In genomic region chr22:42856865-42857704, GRCh38 we compare ENCODE assay signal across 8 cellular contexts. TPM values are rescaled to one million over a fixed set of nuclear protein-coding genes. Genes with fewer than 3 reads are reported as not detected.
DNase-seq lines count a peak whose midpoint lies in the region; ATAC-seq and TF ChIP-seq lines count a peak whose summit lies in the region.

ARFGAP3 (minus strand) TSS chr22:42857273; CDS start chr22:42857182, 91 bp downstream.

- H3K4me1 ChIP-seq in HUES64 (ENCODE audit: insufficient read depth, low read length) (no peaks in the 10 kb centered on the region), OCI-LY3 (ENCODE audit: low read length) (peaks cover 24% of the 10 kb centered on the region)

- H3K36me3 Mint-ChIP-seq in endothelial cell (ENCODE audit: low read depth, unreplicated experiment), result no peaks in the 10 kb centered on the region
- H3K36me3 Mint-ChIP-seq in mesothelial cell of epicardium, result no peaks in the 10 kb centered on the region

- peak within 1 kb of the TSS; percentile 88 for H3K27ac Mint-ChIP-seq in endothelial cell (ENCODE audit: unreplicated experiment)
- H3K27ac Mint-ChIP-seq in mesothelial cell of epicardium, result peak within 1 kb of the TSS; percentile 96

- H3K27me3 Mint-ChIP-seq in endothelial cell (ENCODE audit: unreplicated experiment) (peaks cover 10% of the 10 kb centered on the region), mesothelial cell of epicardium (ENCODE audit: low read depth) (no peaks in the 10 kb centered on the region)

- H3K9me3 ChIP-seq in HUES64 (ENCODE audit: insufficient read depth, low read depth, low read length), result peaks cover 3% of the 10 kb centered on the region; the same call in 1 of the 2 replicates
- H3K9me3 ChIP-seq in OCI-LY3 (ENCODE audit: insufficient read depth, low read length), result no peaks in the 10 kb centered on the region

- TF ChIP-seq CTCF in OCI-LY3 (IDR thresholded peaks at IDR 0.05; ENCODE audit: low read depth, low read length) (no peak), endothelial cell (IDR thresholded peaks at IDR 0.05; ENCODE audit: unreplicated experiment) (no peak), mesothelial cell of epicardium (IDR thresholded peaks at IDR 0.05; ENCODE audit: unreplicated experiment) (no peak)

- H3K4me3 Mint-ChIP-seq in endothelial cell (ENCODE audit: unreplicated experiment), result peak within 1 kb of the TSS; percentile 89
- H3K4me3 Mint-ChIP-seq in mesothelial cell of epicardium, result peak within 1 kb of the TSS; percentile 90

- peaks cover 15% of the 10 kb centered on the region; the same call in 1 of the 2 replicates for H4K20me1 ChIP-seq in OCI-LY3 (ENCODE audit: insufficient read depth, low read length)

- H3K36me3 ChIP-seq in HUES64 (ENCODE audit: insufficient read depth, low read length), result no peaks in the 10 kb centered on the region
- H3K36me3 ChIP-seq in OCI-LY3 (replicated peaks; ENCODE audit: low read depth, low read length), result peaks cover 9% of the 10 kb centered on the region

- H3K4me2 ChIP-seq in OCI-LY3 (ENCODE audit: low read length), result peak within 1 kb of the TSS; percentile 86

- H3K79me2 ChIP-seq in OCI-LY3 (ENCODE audit: low read length), result peaks cover 36% of the 10 kb centered on the region

- 10% methylated on average over 111 of the region's 111 CpGs for WGBS in HUES64

- H3K4me3 ChIP-seq in HUES64 (ENCODE audit: low read length) (peak within 1 kb of the TSS; percentile 81), OCI-LY3 (ENCODE audit: low read length) (peak within 1 kb of the TSS; percentile 95)

- peak within 1 kb of the TSS; percentile 82; the same call in 1 of the 2 replicates for H2AFZ ChIP-seq in OCI-LY3 (ENCODE audit: low read depth, low read length)

- peak; percentile 80 for ATAC-seq in GM21423 (IDR thresholded peaks at IDR 0.05; ENCODE audit: unreplicated experiment)

- DNase-seq in Caki2 (ENCODE audit: low read depth), result peak; percentile 96
- peak; percentile 99 for DNase-seq in activated CD8-positive, alpha-beta memory T cell treated with anti-CD3 and anti-CD28 coated beads, Interleukin-2, amount 50 U/mL, for 48 hours
- DNase-seq in endothelial cell (ENCODE audit: low spot score), result peak; percentile 98
- DNase-seq in mesothelial cell of epicardium (ENCODE audit: low spot score in 2 of 2, unreplicated experiment in 2 of 2), result peak; percentile 94 to 98
- DNase-seq in stimulated activated CD8-positive, alpha-beta memory T cell treated with anti-CD3 and anti-CD28 coated beads, Interleukin-15, amount 100 ng/mL, for 4 hours (ENCODE audit: low read depth in 2 of 2), result peak; percentile 86 to 93

- peak within 1 kb of the TSS; percentile 64 for H3K9ac ChIP-seq in HUES64 (ENCODE audit: low read depth, low read length)
- peak within 1 kb of the TSS; percentile 92 for H3K9ac ChIP-seq in OCI-LY3 (ENCODE audit: low read length)

- in situ Hi-C loops in Caki2 (cut with HindIII; ENCODE audit: low pct_unique_long_range_greater_than_20kb, low sequenced_read_pairs), result no loop called here

- H3K27ac ChIP-seq in HUES64 (ENCODE audit: low read depth, low read length), result peak within 1 kb of the TSS; percentile 54; the same call in 1 of the 2 replicates
- peak within 1 kb of the TSS; percentile 57 for H3K27ac ChIP-seq in OCI-LY3 (ENCODE audit: low read length)

- H3K9me3 Mint-ChIP-seq in endothelial cell (ENCODE audit: unreplicated experiment), result no peaks in the 10 kb centered on the region
- peaks cover 2% of the 10 kb centered on the region for H3K9me3 Mint-ChIP-seq in mesothelial cell of epicardium

- peaks cover 28% of the 10 kb centered on the region for H3K27me3 ChIP-seq in HUES64 (ENCODE audit: insufficient read depth, low read length)
- no peaks in the 10 kb centered on the region for H3K27me3 ChIP-seq in OCI-LY3 (ENCODE audit: low read depth, low read length)

- H3K4me1 Mint-ChIP-seq in endothelial cell (ENCODE audit: unreplicated experiment), result peaks cover 4% of the 10 kb centered on the region
- peaks cover 7% of the 10 kb centered on the region for H3K4me1 Mint-ChIP-seq in mesothelial cell of epicardium

RNA-seq across cellular contexts. Expression of gene ARFGAP3, which starts in this region (rescaled TPM):
- 29.8 TPM in 2 replicates for total RNA-seq in Caki2 (2014; rRNA removed; shearing (Covaris generic); ENCODE audit: low replicate concordance)
- polyA plus RNA-seq in HUES64 (2013, experiment 1 of 2), result 10.7 TPM
- polyA plus RNA-seq in HUES64 (2013, experiment 2 of 2), result 16.4 TPM
- total RNA-seq in endothelial cell (ENCODE audit: unreplicated experiment), result 29.8 TPM
- 33.4 to 38.3 TPM (median 36.2 TPM) in 3 replicates for total RNA-seq in mesothelial cell of epicardium

Comparison
In these comparisons a context has a peak if more than half of its experiments do, and no peak if none do; other contexts are left out.
1. Peak in every context shown above with its lines: DNase-seq, ATAC-seq, H3K4me3 ChIP-seq and H3K27ac ChIP-seq.